9 cellular contexts compared by ENCODE assay signal in genomic region chr7:114082567-114082933, GRCh38.
DNase-seq lines count a peak whose midpoint lies in the region; ATAC-seq and TF ChIP-seq lines count a peak whose summit lies in the region.
"Had no signal": no experiment of that assay in that cellular context is flagged by ENCODE, and none has a peak within 500 bp of the region (broad histone marks: within the 10 kb centered on the region; RNA-seq: fewer than 3 reads in every experiment).

No MANE protein-coding gene starts in this region.

- peak overlapping the region; percentile 52 for H3K56ac ChIP-seq in mesendoderm (ENCODE audit: low read length)

- in situ Hi-C loops in transverse colon (cut with MboI; ENCODE audit: low pct_ligation_motif_present in 1 of 4, low pct_unique_long_range_greater_than_20kb in 1 of 4, low sequenced_read_pairs in 3 of 4) = loop anchor here in 3 of 4 donors (10.0 to 25.0 kb wide), 4 partner anchors 330 to 580 kb away; partner anchors contain the start of gene FOXP2 (in 3 of the 3)

- no peak overlapping the region for H3K27ac Mint-ChIP-seq in activated T-cell treated with anti-CD3 and anti-CD28 coated beads, Interleukin-2, amount 50 U/mL, for 24 hours

- TF ChIP-seq EP300 in transverse colon (IDR thresholded peaks at IDR 0.05; ENCODE audit: low read depth) = no peak

- H3K4me3 ChIP-seq in mesendoderm (ENCODE audit: low read length) (no peak overlapping the region), transverse colon (peak overlapping the region; percentile 31 to 71 (median 67))

- no peak overlapping the region for H3K18ac ChIP-seq in mesendoderm (ENCODE audit: low read length)

- H4K5ac ChIP-seq in mesendoderm (ENCODE audit: low read length) = no peak overlapping the region

- no peak overlapping the region for H4K8ac ChIP-seq in mesendoderm (ENCODE audit: low read depth, low read length)

- no peak overlapping the region for H2BK120ac ChIP-seq in mesendoderm (ENCODE audit: low read depth, low read length)

- H3K4ac ChIP-seq in mesendoderm (ENCODE audit: low read depth, low read length) = no peak overlapping the region

- H3K36me3 ChIP-seq in mesendoderm (ENCODE audit: control insufficient read depth, insufficient read depth, low read length) (no peaks in the 10 kb centered on the region), transverse colon (no peaks in the 10 kb centered on the region)

- peak overlapping the region; percentile 1 for H3K27ac ChIP-seq in caudate nucleus (ENCODE audit: low read depth, low read length)
- H3K27ac ChIP-seq in mesendoderm (ENCODE audit: low read depth, low read length) = no peak overlapping the region
- H3K27ac ChIP-seq in transverse colon = peak overlapping the region; percentile 95 to 98 (median 96)
- H3K27ac ChIP-seq: C4-2B had no signal

- intact Hi-C loops in transverse colon (cut with DNase I; ENCODE audit: low total_unique reads) = loop anchor here (10.0 kb wide), 2 partner anchors 582 to 842 kb away; partner anchors contain the start of gene MDFIC

- peaks cover 21% of the 10 kb centered on the region for H3K27me3 ChIP-seq in mesendoderm (ENCODE audit: insufficient read depth, low read length, poor library complexity)
- H3K27me3 ChIP-seq in transverse colon = peaks cover 44% of the 10 kb centered on the region

- ATAC-seq in GM18870 (IDR thresholded peaks at IDR 0.05; ENCODE audit: unreplicated experiment) = no peak

- H3K9me3 Mint-ChIP-seq in activated T-cell treated with anti-CD3 and anti-CD28 coated beads, Interleukin-2, amount 50 U/mL, for 24 hours = no peaks in the 10 kb centered on the region

- peak overlapping the region; percentile 50 for H3K4me3 Mint-ChIP-seq in activated T-cell treated with anti-CD3 and anti-CD28 coated beads, Interleukin-2, amount 50 U/mL, for 24 hours

- no peak overlapping the region for H3K23ac ChIP-seq in mesendoderm (ENCODE audit: low read length)

- H3K9me3 ChIP-seq in transverse colon = no peaks in the 10 kb centered on the region

- no peak for TF ChIP-seq CTCF in transverse colon (IDR thresholded peaks at IDR 0.05)

- no peaks in the 10 kb centered on the region for H3K79me1 ChIP-seq in mesendoderm (ENCODE audit: low read length)

- H2AK5ac ChIP-seq in mesendoderm (ENCODE audit: low read length) = no peak overlapping the region

- H2BK15ac ChIP-seq in mesendoderm (replicated peaks; ENCODE audit: low read depth) = no peak overlapping the region

- H3K79me2 ChIP-seq in mesendoderm (ENCODE audit: control insufficient read depth, insufficient read depth, low read length) = no peaks in the 10 kb centered on the region

- no peak for DNase-seq in activated T-cell treated with anti-CD3 and anti-CD28 coated beads, Interleukin-2, amount 50 U/mL, for 24 hours
- DNase-seq in activated T-cell treated with anti-CD3 and anti-CD28 coated beads, Interleukin-2, amount 50 U/mL, for 1 hour = no peak
- DNase-seq in caudate nucleus (lab: John Stamatoyannopoulos, UW) (no peak), mesendoderm (no peak), transverse colon (no peak), erythroblast (lab: John Stamatoyannopoulos, UW) (no peak), CD1c-positive myeloid dendritic cell (ENCODE audit: extremely low spot score) (no peak)

- H3K4me2 ChIP-seq in mesendoderm (ENCODE audit: low read length) = peak overlapping the region; percentile 28

- no peaks in the 10 kb centered on the region for H3K36me3 Mint-ChIP-seq in activated T-cell treated with anti-CD3 and anti-CD28 coated beads, Interleukin-2, amount 50 U/mL, for 24 hours (ENCODE audit: low read depth)

- H3K4me1 Mint-ChIP-seq in activated T-cell treated with anti-CD3 and anti-CD28 coated beads, Interleukin-2, amount 50 U/mL, for 24 hours (ENCODE audit: low read depth) = peaks cover 42% of the 10 kb centered on the region

- no peaks in the 10 kb centered on the region for H3K4me1 ChIP-seq in mesendoderm (ENCODE audit: control insufficient read depth, low read depth, low read length)
- peaks cover 0 to 33% (median 18%) of the 10 kb centered on the region in 4 donors for H3K4me1 ChIP-seq in transverse colon

- no CpG with 5 or more reads among the region's 15 CpGs for WGBS in mesendoderm (ENCODE audit: extremely low coverage, insufficient coverage, low lambda C conversion rate)
- 1 to 3% methylated on average over 15 of the region's 15 CpGs for WGBS in transverse colon (ENCODE audit: low coverage in 1 of 2), 2 donors

- H2BK5ac ChIP-seq in mesendoderm (ENCODE audit: low read length) = no peak overlapping the region

- TF ChIP-seq POLR2A in transverse colon (IDR thresholded peaks at IDR 0.05) (no peak), erythroblast (IDR thresholded peaks at IDR 0.05; ENCODE audit: low read length) (no peak)

- peak overlapping the region; percentile 7 for H3K9ac ChIP-seq in mesendoderm (ENCODE audit: low read length)

- H3K27me3 Mint-ChIP-seq in activated T-cell treated with anti-CD3 and anti-CD28 coated beads, Interleukin-2, amount 50 U/mL, for 24 hours = peaks cover 83% of the 10 kb centered on the region
